ENCODE assay signal across 20 cellular contexts in genomic region chr15:78080088-78080460, GRCh38. TPM values are rescaled to one million over a fixed set of nuclear protein-coding genes. Genes with fewer than 3 reads are reported as not detected.
A peak's percentile ranks its signal among the peaks of the same experiment; 100 is the strongest.
DNase-seq lines count a peak whose midpoint lies in the region; ATAC-seq and TF ChIP-seq lines count a peak whose summit lies in the region.
"Had no signal": no experiment of that assay in that cellular context is flagged by ENCODE, and none has a peak within 500 bp of the region (broad histone marks: within the 10 kb centered on the region; RNA-seq: fewer than 3 reads in every experiment).

No MANE protein-coding gene starts in this region.

- CTCF ChIA-PET in CD4-positive, alpha-beta T cell (lab: Charles Lee), result interaction anchor here (2.6 kb wide), 1 partner anchor 28 kb away, joined by 11 read pairs; no protein-coding TSS in a partner anchor
- CTCF ChIA-PET in IMR-90 (lab: Yijun Ruan, JAX), result interaction anchor here (0.5 kb wide), 1 partner anchor 33 kb away, joined by 3 read pairs; no protein-coding TSS in a partner anchor

- H3K4me2 ChIP-seq in IMR-90 (ENCODE audit: low read depth, low read length) (no peak overlapping the region), hepatocyte (no peak overlapping the region)
- H3K4me2 ChIP-seq: PC-9 had no signal

- H4K5ac ChIP-seq in IMR-90 (ENCODE audit: low read depth, low read length), result no peak overlapping the region

- H3K36me3 ChIP-seq in IMR-90 (ENCODE audit: control insufficient read depth, insufficient read depth, low read length) (no peaks in the 10 kb centered on the region), hepatocyte (replicated peaks; ENCODE audit: insufficient read depth, low read depth) (no peaks in the 10 kb centered on the region), sigmoid colon (no peaks in the 10 kb centered on the region), left ventricle myocardium inferior (no peaks in the 10 kb centered on the region)
- H3K36me3 ChIP-seq: BE2C had no signal

- H3K18ac ChIP-seq in IMR-90 (ENCODE audit: low read depth, low read length), result no peak overlapping the region

- TF ChIP-seq RAD21 in IMR-90 (IDR thresholded peaks at IDR 0.05; ENCODE audit: low read length), result no peak

- no peak overlapping the region for H3K27ac ChIP-seq in CD4-positive, alpha-beta T cell (ENCODE audit: low read depth, low read length)
- no peak overlapping the region for H3K27ac ChIP-seq in IMR-90 (ENCODE audit: insufficient read depth, low read length)
- peak overlapping the region; percentile 53 for H3K27ac ChIP-seq in hepatocyte
- H3K27ac ChIP-seq in sigmoid colon, result no peak overlapping the region
- H3K27ac ChIP-seq in left ventricle myocardium inferior (replicated peaks), result no peak overlapping the region
- H3K27ac ChIP-seq: HL-60, PC-9 had no signal

- H3K14ac ChIP-seq in IMR-90 (replicated peaks; ENCODE audit: low read depth, low read length), result no peak overlapping the region

- no peak overlapping the region for H2BK120ac ChIP-seq in IMR-90 (ENCODE audit: low read depth, low read length)

- H2AK9ac ChIP-seq in IMR-90 (replicated peaks; ENCODE audit: low read depth, low read length, poor library complexity), result no peak overlapping the region

- no peak overlapping the region for H3K4me3 ChIP-seq in IMR-90 (ENCODE audit: insufficient read depth, low read depth, low read length)
- no peak overlapping the region for H3K4me3 ChIP-seq in hepatocyte
- H3K4me3 ChIP-seq in sigmoid colon, result no peak overlapping the region
- H3K4me3 ChIP-seq in left ventricle myocardium inferior, result no peak overlapping the region
- H3K4me3 ChIP-seq: K562, PC-9 had no signal

- ATAC-seq in CD4-positive, alpha-beta T cell (ENCODE audit: poor library complexity), result no peak
- no peak for ATAC-seq in IMR-90 (ENCODE audit: low read depth)
- ATAC-seq: K562 had no signal

- H3K4me3 Mint-ChIP-seq in CD4-positive, alpha-beta T cell, result peak overlapping the region; percentile 70
- H3K4me3 Mint-ChIP-seq: H9 had no signal

- H2AK5ac ChIP-seq in IMR-90 (ENCODE audit: low read depth, low read length), result 0 out of 2 replicates have a peak overlapping the region, but pooled peaks have one; percentile 8

- TF ChIP-seq POLR2A in IMR-90 (IDR thresholded peaks at IDR 0.05; ENCODE audit: low read depth, low read length) (no peak), sigmoid colon (IDR thresholded peaks at IDR 0.05) (no peak)

- no peak overlapping the region for H3K56ac ChIP-seq in IMR-90 (ENCODE audit: extremely low read depth, insufficient read depth, low read length)

- H3K9me1 ChIP-seq in IMR-90 (ENCODE audit: insufficient read depth, low read length), result peaks cover 20% of the 10 kb centered on the region

- H3K9me3 Mint-ChIP-seq in CD4-positive, alpha-beta T cell, result no peaks in the 10 kb centered on the region
- H3K9me3 Mint-ChIP-seq: CD4-positive, alpha-beta memory T cell; H9 had no signal

- H4K91ac ChIP-seq in IMR-90 (ENCODE audit: insufficient read depth, low read depth, low read length), result 0 out of 2 replicates have a peak overlapping the region, but pooled peaks have one; percentile 6

- H4K20me1 ChIP-seq in IMR-90 (ENCODE audit: insufficient read depth, low read length) (peaks cover 4% of the 10 kb centered on the region; the same call in 1 of the 2 replicates), hepatocyte (ENCODE audit: insufficient read depth, poor library complexity, severe bottlenecking) (no peaks in the 10 kb centered on the region)

- no peak overlapping the region for H3K27ac Mint-ChIP-seq in CD4-positive, alpha-beta T cell

- no peak overlapping the region for H2BK5ac ChIP-seq in IMR-90 (ENCODE audit: low read depth, low read length, poor library complexity, severe bottlenecking)

- no peaks in the 10 kb centered on the region for H3K27me3 Mint-ChIP-seq in CD4-positive, alpha-beta T cell
- H3K27me3 Mint-ChIP-seq: CD4-positive, alpha-beta memory T cell had no signal

- in situ Hi-C loops in IMR-90 (cut with MboI; ENCODE audit: low sequenced_read_pairs), result no loop called here

- dilution Hi-C loops in IMR-90 (cut with HindIII; ENCODE audit: low sequenced_read_pairs, unreplicated experiment), result no loop called here

- intact Hi-C loops in CD4-positive, alpha-beta T cell (cut with DNase I, micrococcal nuclease), result no loop called here
- intact Hi-C loops in IMR-90 (cut with micrococcal nuclease) (no loop called here), sigmoid colon (cut with DNase I) (no loop called here), left ventricle myocardium inferior (cut with micrococcal nuclease) (no loop called here)

- H2AFZ ChIP-seq in IMR-90 (replicated peaks; ENCODE audit: low read length, poor library complexity) (no peak overlapping the region), hepatocyte (no peak overlapping the region)
- H2AFZ ChIP-seq: PC-9 had no signal

- H3K23ac ChIP-seq in IMR-90 (ENCODE audit: low read depth, low read length), result no peak overlapping the region

- no peak overlapping the region for H4K8ac ChIP-seq in IMR-90 (ENCODE audit: low read depth in 2 of 2, low read length in 2 of 2)

- no peak overlapping the region for H2BK15ac ChIP-seq in IMR-90 (ENCODE audit: low read depth, low read length)

- H3K79me1 ChIP-seq in IMR-90 (ENCODE audit: low read depth in 1 of 2, low read length in 2 of 2), result peaks cover 4 to 17% of the 10 kb centered on the region in 2 experiments; a peak in 2 of 4 replicates

- no peak for TF ChIP-seq CTCF in CD4-positive, alpha-beta T cell (IDR thresholded peaks at IDR 0.05)
- TF ChIP-seq CTCF in IMR-90 (conservative IDR thresholded peaks at IDR 0.05; ENCODE audit: low read depth, low read length), result no peak
- no peak for TF ChIP-seq CTCF in hepatocyte (IDR thresholded peaks at IDR 0.05; ENCODE audit: poor library complexity)
- no peak for TF ChIP-seq CTCF in sigmoid colon (IDR thresholded peaks at IDR 0.05)
- no peak for TF ChIP-seq CTCF in left ventricle myocardium inferior (IDR thresholded peaks at IDR 0.05; ENCODE audit: borderline replicate concordance)

- no peak for DNase-seq in CD4-positive, alpha-beta T cell
- no peak for DNase-seq in IMR-90
- DNase-seq in hepatocyte (ENCODE audit: low spot score), result no peak
- peak; percentile 58 for DNase-seq in sigmoid colon
- DNase-seq in NCI-H1417 treated with DMSO at 0.1 percent for 48 hours (lab: John Stamatoyannopoulos, UW), result no peak
- no peak for DNase-seq in NCI-H510A (lab: John Stamatoyannopoulos, UW)
- DNase-seq in left ventricle myocardium inferior, result no peak
- DNase-seq: BE2C; CD4-positive, alpha-beta memory T cell; DMS79; H9; MV-4-11; NCI-H1436; NCI-H2029; NCI-H2171; NCI-H446 treated with DMSO at 0.1 percent for 48 hours; PC-9 had no signal

- H3K9me3 ChIP-seq in CD4-positive, alpha-beta T cell (ENCODE audit: control insufficient read depth, low read length), result no peaks in the 10 kb centered on the region
- H3K9me3 ChIP-seq in IMR-90 (ENCODE audit: control insufficient read depth, insufficient read depth, low read length) (no peaks in the 10 kb centered on the region), hepatocyte (ENCODE audit: low read depth) (no peaks in the 10 kb centered on the region), sigmoid colon (no peaks in the 10 kb centered on the region), left ventricle myocardium inferior (replicated peaks) (no peaks in the 10 kb centered on the region)
- H3K9me3 ChIP-seq: BE2C had no signal

- no peaks in the 10 kb centered on the region for H3K9me2 ChIP-seq in hepatocyte (replicated peaks; ENCODE audit: insufficient read depth)

- H3K27me3 ChIP-seq in CD4-positive, alpha-beta T cell (ENCODE audit: control insufficient read depth, insufficient read depth, low read length), result no peaks in the 10 kb centered on the region
- H3K27me3 ChIP-seq in IMR-90 (ENCODE audit: control insufficient read depth, insufficient read depth, low read length) (no peaks in the 10 kb centered on the region), hepatocyte (no peaks in the 10 kb centered on the region), sigmoid colon (no peaks in the 10 kb centered on the region), left ventricle myocardium inferior (ENCODE audit: low read depth) (no peaks in the 10 kb centered on the region)
- H3K27me3 ChIP-seq: BE2C had no signal

- no TSS peak for BruUV-seq in IMR-90 (replicated peaks; lab: Mats Ljungman, UMichigan)

- H3K4ac ChIP-seq in IMR-90 (ENCODE audit: low read depth, low read length), result no peak overlapping the region; the same call in 1 of the 2 replicates

- no peak overlapping the region for H3K9ac ChIP-seq in IMR-90 (ENCODE audit: low read depth, low read length)

- POLR2A ChIA-PET in CD4-positive, alpha-beta T cell (lab: Charles Lee), result no interaction called here
- POLR2A ChIA-PET in IMR-90 (lab: Charles Lee; ENCODE audit: unreplicated experiment), result no interaction called here

- peaks cover 19% of the 10 kb centered on the region for H3K4me1 ChIP-seq in IMR-90 (ENCODE audit: control insufficient read depth, insufficient read depth, low read length)
- peaks cover 35% of the 10 kb centered on the region for H3K4me1 ChIP-seq in hepatocyte (ENCODE audit: insufficient read depth)
- peaks cover 0 to 29% (median 22%) of the 10 kb centered on the region in 4 donors for H3K4me1 ChIP-seq in sigmoid colon
- peaks cover 37% of the 10 kb centered on the region for H3K4me1 ChIP-seq in left ventricle myocardium inferior
- H3K4me1 ChIP-seq: BE2C had no signal

- TF ChIP-seq EP300 in sigmoid colon (IDR thresholded peaks at IDR 0.05), result no peak

- H3K4me1 Mint-ChIP-seq in CD4-positive, alpha-beta T cell (ENCODE audit: low read depth), result peaks cover 25% of the 10 kb centered on the region

- H3K36me3 Mint-ChIP-seq in CD4-positive, alpha-beta T cell (ENCODE audit: low read depth), result peaks cover 20% of the 10 kb centered on the region

- no peak overlapping the region for H2BK20ac ChIP-seq in IMR-90 (ENCODE audit: low read depth, low read length)

- WGBS in IMR-90 (ENCODE audit: extremely low coverage in 2 of 2, insufficient read length in 1 of 2), 2 experiments, result 80% methylated on average over 1 of the region's 8 CpGs; no CpG with 5 or more reads in 1 of the 2 experiments
- 93% methylated on average over 8 of the region's 8 CpGs for WGBS in hepatocyte (ENCODE audit: low lambda C conversion rate, missing lambda C conversion rate)
- 86 to 90% methylated on average over 8 of the region's 8 CpGs for WGBS in sigmoid colon, 2 donors

- peaks cover 20% of the 10 kb centered on the region for H3K79me2 ChIP-seq in hepatocyte

RNA-seq across cellular contexts. Expression of gene TBC1D2B, which starts 2.6 kb away (rescaled TPM):
- 10 to 100 TPM; 89.3 to 97.6 TPM for total RNA-seq in CD4-positive, alpha-beta T cell
- total RNA-seq in IMR-90 (2012; rRNA removed), result 17.7 and 17.8 TPM in 2 replicates
- 22.8 and 28.3 TPM in 2 replicates for polyA plus RNA-seq in IMR-90 (2012; rRNA removed)
- 13.0 and 22.1 TPM in 2 replicates for polyA plus RNA-seq in IMR-90 (2012; cell fraction: cytosol; rRNA removed)
- polyA plus RNA-seq in IMR-90 (2012; cell fraction: nucleus; rRNA removed; ENCODE audit: low replicate concordance), result 84.5 and 160 TPM in 2 replicates
- total RNA-seq in hepatocyte, result 33.8 and 38.4 TPM in 2 replicates
- polyA plus RNA-seq in hepatocyte, result 24.8 and 29.3 TPM in 2 replicates
- 10 to 100 TPM; 25.3 to 47.1 (median 37.6) TPM for total RNA-seq in sigmoid colon
- polyA plus RNA-seq in sigmoid colon, result 10 to 100 TPM in 2 of 3 donors, 1 to 10 TPM in 1; 7.6 to 30.3 (median 13.2) TPM
- total RNA-seq in left ventricle myocardium inferior, result 11.7 TPM

RNA-seq across cellular contexts. Expression of gene SH2D7, which starts 12.3 kb away (rescaled TPM):
- total RNA-seq in CD4-positive, alpha-beta T cell, result not detected
- not detected in 2 replicates for total RNA-seq in IMR-90 (2012; rRNA removed)
- polyA plus RNA-seq in IMR-90 (2012; rRNA removed), result not detected in 2 replicates
- polyA plus RNA-seq in IMR-90 (2012; cell fraction: cytosol; rRNA removed), result not detected in 2 replicates
- polyA plus RNA-seq in IMR-90 (2012; cell fraction: nucleus; rRNA removed; ENCODE audit: low replicate concordance), result not detected in 2 replicates
- not detected in 2 replicates for total RNA-seq in hepatocyte
- 0.22 TPM in 1 of 2 replicates, not detected in the other for polyA plus RNA-seq in hepatocyte
- total RNA-seq in sigmoid colon, result not detected
- 1 to 10 TPM in 2 of 3 donors, under 1 TPM in 1; 0.69 to 3.0 (median 2.5) TPM for polyA plus RNA-seq in sigmoid colon
- total RNA-seq in left ventricle myocardium inferior, result not detected
- total RNA-seq: CD4-positive, alpha-beta memory T cell; H9; K562; PC-9; SK-MEL-5 had no signal
- polyA plus RNA-seq: CD4-positive, alpha-beta memory T cell; K562 had no signal

RNA-seq across cellular contexts. Expression of gene CIB2, which starts 51.2 kb away (rescaled TPM):
- 1 to 10 TPM in 1 of 2 experiments, under 1 TPM in 1; 0.82 to 1.7 TPM for total RNA-seq in CD4-positive, alpha-beta T cell
- total RNA-seq in IMR-90 (2012; rRNA removed) (2.2 and 2.5 TPM in 2 replicates), hepatocyte (48.9 and 68.9 TPM in 2 replicates), sigmoid colon (10 to 100 TPM in 3 of 4 donors, 1 to 10 TPM in 1; 3.5 to 11.7 (median 10.4) TPM), left ventricle myocardium inferior (26.1 TPM)
- polyA plus RNA-seq in IMR-90 (2012; rRNA removed) (2.4 and 2.8 TPM in 2 replicates), hepatocyte (40.5 and 46.3 TPM in 2 replicates), sigmoid colon (10 to 100 TPM in 2 of 3 donors, 1 to 10 TPM in 1; 7.1 to 41.4 (median 16.9) TPM)
- 2.5 and 3.1 TPM in 2 replicates for polyA plus RNA-seq in IMR-90 (2012; cell fraction: cytosol; rRNA removed)
- polyA plus RNA-seq in IMR-90 (2012; cell fraction: nucleus; rRNA removed; ENCODE audit: low replicate concordance), result 0.83 and 2.3 TPM in 2 replicates
